14 cellular contexts compared by ENCODE assay signal in the genomic region with DNA sequence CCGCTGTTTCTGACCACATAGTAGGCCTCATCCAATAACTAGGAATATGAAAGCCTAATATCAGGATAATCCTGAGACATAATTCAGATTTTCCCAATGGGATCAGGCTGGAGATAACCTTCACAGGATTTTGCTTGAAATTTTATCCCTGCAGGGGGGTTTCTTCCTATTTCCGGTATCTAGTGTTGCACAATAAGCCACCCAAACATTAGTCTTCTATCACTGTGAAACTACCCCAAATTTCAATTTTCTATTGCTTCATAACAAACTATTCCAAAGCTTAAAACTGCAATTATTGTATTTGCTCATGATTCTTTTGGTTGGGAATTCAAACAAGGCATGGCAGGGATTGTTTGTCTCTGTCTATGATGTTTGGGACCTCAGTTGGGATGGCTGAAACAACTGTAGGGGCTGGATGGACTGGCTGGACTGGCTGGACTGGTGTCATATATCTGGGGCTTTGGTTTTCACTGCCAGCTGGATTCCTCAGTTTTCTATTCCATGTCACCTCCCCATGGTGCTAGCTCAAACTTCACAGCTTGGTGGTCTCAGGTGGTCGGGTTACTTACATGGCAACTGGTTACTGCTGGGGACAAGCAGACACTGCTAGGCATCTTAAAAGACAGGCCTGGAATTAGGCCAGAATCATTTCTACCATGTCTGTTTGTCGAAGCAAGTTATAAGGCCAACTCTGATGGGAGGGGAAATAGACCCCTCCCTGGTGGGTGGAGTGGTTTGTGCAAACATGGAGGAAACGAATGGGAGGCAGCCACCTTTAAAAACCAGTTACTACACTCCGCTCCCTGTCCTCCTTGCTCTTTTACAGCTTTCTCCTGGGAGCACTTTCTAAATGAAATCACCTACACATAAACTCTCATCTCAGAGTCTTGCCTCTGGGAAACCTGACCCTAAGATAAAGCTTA.
DNase-seq lines count a peak whose midpoint lies in the region; ATAC-seq, FAIRE-seq and TF ChIP-seq lines count a peak whose summit lies in the region.
"Had no signal": no experiment of that assay in that cellular context is flagged by ENCODE, and none has a peak within 500 bp of the region (broad histone marks: within the 10 kb centered on the region; RNA-seq: fewer than 3 reads in every experiment).

No MANE protein-coding gene starts in this region.

- no peaks in the 10 kb centered on the region for H3K36me3 ChIP-seq in GM23338 (ENCODE audit: insufficient read depth)
- no peaks in the 10 kb centered on the region for H3K36me3 ChIP-seq in colonic mucosa
- H3K36me3 ChIP-seq in parathyroid adenoma (ENCODE audit: control insufficient read depth, insufficient read depth, low read length), result no peaks in the 10 kb centered on the region
- H3K36me3 ChIP-seq: BLaER1 had no signal

- H3K27ac ChIP-seq in GM23338 (ENCODE audit: low read depth), result no peak overlapping the region
- H3K27ac ChIP-seq in colonic mucosa, result no peak overlapping the region
- H3K27ac ChIP-seq in parathyroid adenoma, result peak overlapping the region; percentile 55
- H3K27ac ChIP-seq: BLaER1 had no signal

- no peak overlapping the region for H3K27ac Mint-ChIP-seq in GM23338
- H3K27ac Mint-ChIP-seq in activated T-cell treated with anti-CD3 and anti-CD28 coated beads, Interleukin-2, amount 50 U/mL, for 24 hours, result no peak overlapping the region

- no peaks in the 10 kb centered on the region for H4K20me1 ChIP-seq in GM23338 (replicated peaks; ENCODE audit: insufficient read depth)
- H4K20me1 ChIP-seq: BLaER1 had no signal

- H3K4me3 ChIP-seq in GM23338 (no peak overlapping the region), colonic mucosa (no peak overlapping the region), parathyroid adenoma (ENCODE audit: low read depth, low read length) (no peak overlapping the region)
- H3K4me3 ChIP-seq: BLaER1 had no signal

- H3K4me3 Mint-ChIP-seq in GM23338, result no peak overlapping the region
- no peak overlapping the region for H3K4me3 Mint-ChIP-seq in activated T-cell treated with anti-CD3 and anti-CD28 coated beads, Interleukin-2, amount 50 U/mL, for 24 hours
- H3K4me3 Mint-ChIP-seq: CD8-positive, alpha-beta memory T cell had no signal

- H3K4me2 ChIP-seq in GM23338, result no peak overlapping the region
- peak overlapping the region; percentile 40 for H3K4me2 ChIP-seq in parathyroid adenoma (ENCODE audit: low read length)
- H3K4me2 ChIP-seq: BLaER1 had no signal

- DNase-seq in GM23338 (ENCODE audit: low spot score), result no peak
- DNase-seq in NCI-H69 (lab: John Stamatoyannopoulos, UW), result peak; percentile 23
- DNase-seq in colonic mucosa, result peak; percentile 38
- no peak for DNase-seq in activated T-cell treated with anti-CD3 and anti-CD28 coated beads, Interleukin-2, amount 50 U/mL, for 24 hours
- no peak for DNase-seq in posterior vena cava (ENCODE audit: low spot score)
- DNase-seq in H54 (ENCODE audit: insufficient read length, low spot score), result no peak
- DNase-seq: CD8-positive, alpha-beta memory T cell; H7; Karpas-422; NCI-H1436; NCI-H2107; NCI-H774 had no signal

- H2AFZ ChIP-seq in GM23338 (peak overlapping the region; percentile 43; the same call in 1 of the 2 replicates), parathyroid adenoma (peak overlapping the region; percentile 65)

- no peak overlapping the region for H3K9ac ChIP-seq in colonic mucosa (ENCODE audit: low read depth in 2 of 2, low read length in 2 of 2)
- no peak overlapping the region for H3K9ac ChIP-seq in parathyroid adenoma
- H3K9ac ChIP-seq: BLaER1 had no signal

- H3K9me3 Mint-ChIP-seq in GM23338, result no peaks in the 10 kb centered on the region
- H3K9me3 Mint-ChIP-seq in activated T-cell treated with anti-CD3 and anti-CD28 coated beads, Interleukin-2, amount 50 U/mL, for 24 hours, result peaks cover 9% of the 10 kb centered on the region

- FAIRE-seq in H54 (lab: Jason Lieb, UNC), result no peak

- H3K79me2 ChIP-seq in GM23338 (replicated peaks; ENCODE audit: insufficient read depth), result no peaks in the 10 kb centered on the region
- H3K79me2 ChIP-seq in parathyroid adenoma, result no peaks in the 10 kb centered on the region

- H3K9me3 ChIP-seq in colonic mucosa (no peaks in the 10 kb centered on the region), parathyroid adenoma (ENCODE audit: control insufficient read depth, low read length) (no peaks in the 10 kb centered on the region)

- TF ChIP-seq POLR2A in H54 (IDR thresholded peaks at IDR 0.05; ENCODE audit: low read depth, low read length), result no peak

- ATAC-seq in GM23338, result no peak

- H3K4me1 Mint-ChIP-seq in GM23338, result peaks cover 12% of the 10 kb centered on the region; the same call in 2 of the 3 replicates
- H3K4me1 Mint-ChIP-seq in activated T-cell treated with anti-CD3 and anti-CD28 coated beads, Interleukin-2, amount 50 U/mL, for 24 hours (ENCODE audit: low read depth), result peaks cover 13% of the 10 kb centered on the region

- H3F3A ChIP-seq in GM23338 (replicated peaks; ENCODE audit: low read depth), result no peaks in the 10 kb centered on the region

- intact Hi-C loops in colonic mucosa (cut with DNase I), result no loop called here
- intact Hi-C loops in posterior vena cava (cut with DNase I), result no loop called here

- no peak for TF ChIP-seq CTCF in GM23338 (conservative IDR thresholded peaks at IDR 0.05; ENCODE audit: low read depth in 2 of 2)
- TF ChIP-seq CTCF in colonic mucosa (IDR thresholded peaks at IDR 0.05), result no peak
- TF ChIP-seq CTCF in parathyroid adenoma (IDR thresholded peaks at IDR 0.05), result no peak

- no peaks in the 10 kb centered on the region for H3K36me3 Mint-ChIP-seq in GM23338 (ENCODE audit: low read depth)
- no peaks in the 10 kb centered on the region for H3K36me3 Mint-ChIP-seq in activated T-cell treated with anti-CD3 and anti-CD28 coated beads, Interleukin-2, amount 50 U/mL, for 24 hours (ENCODE audit: low read depth)

- H3K27me3 Mint-ChIP-seq in GM23338 (ENCODE audit: insufficient read depth, low read depth, poor library complexity), result peaks cover 10% of the 10 kb centered on the region
- no peaks in the 10 kb centered on the region for H3K27me3 Mint-ChIP-seq in activated T-cell treated with anti-CD3 and anti-CD28 coated beads, Interleukin-2, amount 50 U/mL, for 24 hours
- H3K27me3 Mint-ChIP-seq: CD8-positive, alpha-beta memory T cell had no signal

- H3K4me1 ChIP-seq in GM23338 (ENCODE audit: insufficient read depth) (peaks cover 2% of the 10 kb centered on the region; the same call in 1 of the 2 replicates), colonic mucosa (no peaks in the 10 kb centered on the region), parathyroid adenoma (peaks cover 38% of the 10 kb centered on the region)

- H3K9me2 ChIP-seq in GM23338 (ENCODE audit: insufficient read depth), result 0 out of 2 replicates have a peak, but pooled peaks cover 8% of the 10 kb centered on the region

- no peaks in the 10 kb centered on the region for H3K27me3 ChIP-seq in GM23338 (ENCODE audit: insufficient read depth)
- H3K27me3 ChIP-seq in colonic mucosa, result no peaks in the 10 kb centered on the region
- H3K27me3 ChIP-seq in parathyroid adenoma (ENCODE audit: control insufficient read depth, insufficient read depth, low read length), result no peaks in the 10 kb centered on the region
- H3K27me3 ChIP-seq: BLaER1 had no signal

TF ChIP-seq in GM23338, 12 proteins besides CTCF, POLR2A, EP300 and RAD21 (continues in another document):
- TF ChIP-seq ETS1 (IDR thresholded peaks at IDR 0.05) (no peak), NANOG (IDR thresholded peaks at IDR 0.05; ENCODE audit: borderline replicate concordance) (no peak), EZH2phosphoT487 (IDR thresholded peaks at IDR 0.05; ENCODE audit: unreplicated experiment) (no peak), REST (IDR thresholded peaks at IDR 0.05; ENCODE audit: unreplicated experiment) (no peak), STAT1 (IDR thresholded peaks at IDR 0.05; ENCODE audit: unreplicated experiment) (no peak), JUNB (IDR thresholded peaks at IDR 0.05; ENCODE audit: unreplicated experiment) (no peak), ZNF114 (CRISPR knock-in tag; IDR thresholded peaks at IDR 0.05) (no peak)

Comparison
In these comparisons a context has a peak if more than half of its experiments do, and no peak if none do; other contexts are left out.
1. DNase-seq: peak in NCI-H69 (single experiment) and colonic mucosa (single experiment); none in GM23338 (single experiment), activated T-cell treated with anti-CD3 and anti-CD28 coated beads, Interleukin-2, amount 50 U/mL, for 24 hours (single experiment), posterior vena cava (single experiment) and H54 (single experiment).